Comparison of ENCODE assay signal across 12 cellular contexts in genomic region chr2:101361519-101361918, GRCh38. TPM values are rescaled to one million over a fixed set of nuclear protein-coding genes. Genes with fewer than 3 reads are reported as not detected.
DNase-seq lines count a peak whose midpoint lies in the region; ATAC-seq lines count a peak whose summit lies in the region.
"Had no signal": no experiment of that assay in that cellular context is flagged by ENCODE, and none has a peak within 500 bp of the region (broad histone marks: within the 10 kb centered on the region; RNA-seq: fewer than 3 reads in every experiment).

No MANE protein-coding gene starts in this region.

- no peak overlapping the region for H3K4me3 Mint-ChIP-seq in activated T-cell treated with anti-CD3 and anti-CD28 coated beads, Interleukin-2, amount 50 U/mL, for 4 hours
- H3K4me3 Mint-ChIP-seq in activated naive CD4-positive, alpha-beta T cell treated with anti-CD3 and anti-CD28 coated beads, Interleukin-2, amount 10 ng/mL, durations not matched to agents 7 days and 5 days, result peak overlapping the region; percentile 19
- no peak overlapping the region for H3K4me3 Mint-ChIP-seq in stimulated activated memory B cell treated with anti-CD40 and anti-IgM and Interleukin-4, amounts not matched to agents 10 μg/mL and 1 μg/mL and 100 μg/mL, for 72 hours

- H3K27ac Mint-ChIP-seq in activated naive CD4-positive, alpha-beta T cell treated with anti-CD3 and anti-CD28 coated beads, Interleukin-2, amount 10 ng/mL, durations not matched to agents 7 days and 5 days, result peak overlapping the region; percentile 88
- peak overlapping the region; percentile 69 for H3K27ac Mint-ChIP-seq in stimulated activated memory B cell treated with anti-CD40 and anti-IgM and Interleukin-4, amounts not matched to agents 10 μg/mL and 1 μg/mL and 100 μg/mL, for 72 hours

- intact Hi-C loops in head of caudate nucleus (cut with DNase I), result no loop called here

- H3K27me3 Mint-ChIP-seq in activated T-cell treated with anti-CD3 and anti-CD28 coated beads, Interleukin-2, amount 50 U/mL, for 4 hours (ENCODE audit: low read depth), result no peaks in the 10 kb centered on the region
- peaks cover 11% of the 10 kb centered on the region for H3K27me3 Mint-ChIP-seq in activated naive CD4-positive, alpha-beta T cell treated with anti-CD3 and anti-CD28 coated beads, Interleukin-2, amount 10 ng/mL, durations not matched to agents 7 days and 5 days
- H3K27me3 Mint-ChIP-seq in stimulated activated memory B cell treated with anti-CD40 and anti-IgM and Interleukin-4, amounts not matched to agents 10 μg/mL and 1 μg/mL and 100 μg/mL, for 72 hours, result no peaks in the 10 kb centered on the region

- peak; percentile 57 to 66 for ATAC-seq in activated T-cell treated with anti-CD3 and anti-CD28 coated beads, Interleukin-2, amount 50 U/mL, for 4 hours
- ATAC-seq in stimulated activated memory B cell treated with anti-CD40 and anti-IgM and Interleukin-4, amounts not matched to agents 10 μg/mL and 1 μg/mL and 100 μg/mL, for 72 hours, result peak; percentile 93
- ATAC-seq: heart right ventricle, left lobe of liver had no signal

- H3K4me1 Mint-ChIP-seq in activated T-cell treated with anti-CD3 and anti-CD28 coated beads, Interleukin-2, amount 50 U/mL, for 4 hours (ENCODE audit: low read depth), result peaks cover 29% of the 10 kb centered on the region
- H3K4me1 Mint-ChIP-seq in activated naive CD4-positive, alpha-beta T cell treated with anti-CD3 and anti-CD28 coated beads, Interleukin-2, amount 10 ng/mL, durations not matched to agents 7 days and 5 days, result peaks cover 48% of the 10 kb centered on the region
- H3K4me1 Mint-ChIP-seq in stimulated activated memory B cell treated with anti-CD40 and anti-IgM and Interleukin-4, amounts not matched to agents 10 μg/mL and 1 μg/mL and 100 μg/mL, for 72 hours, result peaks cover 30% of the 10 kb centered on the region

- no peaks in the 10 kb centered on the region for H3K36me3 Mint-ChIP-seq in activated T-cell treated with anti-CD3 and anti-CD28 coated beads, Interleukin-2, amount 50 U/mL, for 4 hours (ENCODE audit: insufficient read depth)
- H3K36me3 Mint-ChIP-seq in activated naive CD4-positive, alpha-beta T cell treated with anti-CD3 and anti-CD28 coated beads, Interleukin-2, amount 10 ng/mL, durations not matched to agents 7 days and 5 days, result no peaks in the 10 kb centered on the region
- no peaks in the 10 kb centered on the region for H3K36me3 Mint-ChIP-seq in stimulated activated memory B cell treated with anti-CD40 and anti-IgM and Interleukin-4, amounts not matched to agents 10 μg/mL and 1 μg/mL and 100 μg/mL, for 72 hours

- CTCF ChIA-PET in activated naive CD4-positive, alpha-beta T cell treated with anti-CD3 and anti-CD28 coated beads, Interleukin-2, amount 10 ng/mL, durations not matched to agents 7 days and 5 days (lab: Charles Lee), result interaction anchor here (1.3 to 3.3 kb wide), 5 partner anchors 11 to 26 kb away, joined by 3 to 16 read pairs (median 10); partner anchors contain the start of gene CREG2

- no peak for DNase-seq in activated T-cell treated with anti-CD3 and anti-CD28 coated beads, Interleukin-2, amount 50 U/mL, for 4 hours
- DNase-seq in activated T-cell treated with anti-CD3 and anti-CD28 coated beads, Interleukin-2, amount 50 U/mL, for 1 hour, result no peak
- DNase-seq in LHCN-M2 (ENCODE audit: low read depth), result peak; percentile 29
- peak; percentile 70 for DNase-seq in activated naive CD4-positive, alpha-beta T cell treated with anti-CD3 and anti-CD28 coated beads, Interleukin-2, amount 10 ng/mL, durations not matched to agents 7 days and 5 days
- DNase-seq in COLO668 (lab: John Stamatoyannopoulos, UW; ENCODE audit: unreplicated experiment), result no peak
- no peak for DNase-seq in head of caudate nucleus
- no peak for DNase-seq in AG08395 (ENCODE audit: low spot score)
- DNase-seq: heart right ventricle, NCI-H2107, OCI-M1 had no signal

- H3K9me3 Mint-ChIP-seq in activated T-cell treated with anti-CD3 and anti-CD28 coated beads, Interleukin-2, amount 50 U/mL, for 4 hours, result no peaks in the 10 kb centered on the region
- H3K9me3 Mint-ChIP-seq in activated naive CD4-positive, alpha-beta T cell treated with anti-CD3 and anti-CD28 coated beads, Interleukin-2, amount 10 ng/mL, durations not matched to agents 7 days and 5 days, result no peaks in the 10 kb centered on the region
- no peaks in the 10 kb centered on the region for H3K9me3 Mint-ChIP-seq in stimulated activated memory B cell treated with anti-CD40 and anti-IgM and Interleukin-4, amounts not matched to agents 10 μg/mL and 1 μg/mL and 100 μg/mL, for 72 hours

RNA-seq across cellular contexts. Expression of gene CREG2, which starts 25.8 kb away (rescaled TPM):
- total RNA-seq in activated T-cell treated with anti-CD3 and anti-CD28 coated beads, Interleukin-2, amount 50 U/mL, for 4 hours, result not detected
- total RNA-seq in LHCN-M2 (2014; rRNA removed), result 1.8 and 2.4 TPM in 2 replicates
- polyA plus RNA-seq in LHCN-M2 (2012), result 0.17 TPM
- total RNA-seq: left lobe of liver had no signal
- polyA plus RNA-seq: heart right ventricle had no signal

RNA-seq across cellular contexts. Expression of gene RNF149, which starts 53.0 kb away (rescaled TPM):
- total RNA-seq in activated T-cell treated with anti-CD3 and anti-CD28 coated beads, Interleukin-2, amount 50 U/mL, for 4 hours, result 10 to 100 TPM; 27.3 to 33.3 (median 27.3) TPM
- total RNA-seq in LHCN-M2 (2014; rRNA removed), result 75.9 and 97.7 TPM in 2 replicates
- polyA plus RNA-seq in LHCN-M2 (2012), result 12.4 TPM

Comparison
In these comparisons a context has a peak if more than half of its experiments do, and no peak if none do; other contexts are left out.
1. DNase-seq: peak in LHCN-M2 (single experiment) and activated naive CD4-positive, alpha-beta T cell treated with anti-CD3 and anti-CD28 coated beads, Interleukin-2, amount 10 ng/mL, durations not matched to agents 7 days and 5 days (single experiment); none in activated T-cell treated with anti-CD3 and anti-CD28 coated beads, Interleukin-2, amount 50 U/mL, for 4 hours (single experiment), activated T-cell treated with anti-CD3 and anti-CD28 coated beads, Interleukin-2, amount 50 U/mL, for 1 hour (single experiment), COLO668 (single experiment), head of caudate nucleus (0 of 42) and AG08395 (single experiment).